ENCODE assay signal across 2 cellular contexts in the genomic region with DNA sequence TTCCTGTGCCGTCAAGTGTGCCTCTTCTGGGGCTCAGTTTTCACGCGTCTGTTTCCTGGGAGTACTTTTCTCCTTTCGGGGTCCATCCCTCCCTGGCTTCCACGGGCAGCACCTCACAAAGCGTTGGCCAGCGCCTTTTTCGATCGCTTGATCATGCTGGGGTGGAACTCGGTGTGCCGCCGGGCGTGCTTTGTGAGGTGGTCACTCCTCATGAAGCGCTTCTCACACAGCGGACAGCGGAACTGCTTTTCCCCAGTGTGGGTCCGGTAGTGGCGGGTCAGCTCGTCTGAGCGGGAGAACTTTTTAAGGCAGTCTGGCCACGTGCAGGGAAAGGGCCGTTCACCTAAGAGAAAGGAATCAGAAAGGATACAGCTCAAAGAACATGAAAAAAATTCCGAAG.
TF ChIP-seq lines count a peak whose summit lies in the region.

No MANE protein-coding gene starts in this region.

TF ChIP-seq in GM23338, 12 proteins besides CTCF, POLR2A, EP300 and RAD21:
- no peak for TF ChIP-seq JUNB (IDR thresholded peaks at IDR 0.05; ENCODE audit: unreplicated experiment)
- TF ChIP-seq CREB1 (CRISPR knock-in tag; IDR thresholded peaks at IDR 0.05; ENCODE audit: low read depth), result no peak
- no peak for TF ChIP-seq ZNF331 (CRISPR knock-in tag; IDR thresholded peaks at IDR 0.05; ENCODE audit: low read depth)
- TF ChIP-seq NANOG (IDR thresholded peaks at IDR 0.05; ENCODE audit: borderline replicate concordance), result no peak
- no peak for TF ChIP-seq POLR2AphosphoS5 (IDR thresholded peaks at IDR 0.05; ENCODE audit: low read depth)

TF ChIP-seq in H1, 55 proteins besides CTCF, POLR2A, EP300 and RAD21:
- TF ChIP-seq, protein P1, sequence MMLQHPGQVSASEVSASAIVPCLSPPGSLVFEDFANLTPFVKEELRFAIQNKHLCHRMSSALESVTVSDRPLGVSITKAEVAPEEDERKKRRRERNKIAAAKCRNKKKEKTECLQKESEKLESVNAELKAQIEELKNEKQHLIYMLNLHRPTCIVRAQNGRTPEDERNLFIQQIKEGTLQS (IDR thresholded peaks at IDR 0.05; ENCODE audit: insufficient read depth, low read depth, low read length), result no peak
- TF ChIP-seq, protein P2, sequence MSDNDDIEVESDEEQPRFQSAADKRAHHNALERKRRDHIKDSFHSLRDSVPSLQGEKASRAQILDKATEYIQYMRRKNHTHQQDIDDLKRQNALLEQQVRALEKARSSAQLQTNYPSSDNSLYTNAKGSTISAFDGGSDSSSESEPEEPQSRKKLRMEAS (IDR thresholded peaks at IDR 0.05), result 0 out of 2 replicates have a peak, but pooled peaks have one; percentile 24
- TF ChIP-seq, protein P3, sequence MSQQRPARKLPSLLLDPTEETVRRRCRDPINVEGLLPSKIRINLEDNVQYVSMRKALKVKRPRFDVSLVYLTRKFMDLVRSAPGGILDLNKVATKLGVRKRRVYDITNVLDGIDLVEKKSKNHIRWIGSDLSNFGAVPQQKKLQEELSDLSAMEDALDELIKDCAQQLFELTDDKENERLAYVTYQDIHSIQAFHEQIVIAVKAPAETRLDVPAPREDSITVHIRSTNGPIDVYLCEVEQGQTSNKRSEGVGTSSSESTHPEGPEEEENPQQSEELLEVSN (IDR thresholded peaks at IDR 0.05), result 0 out of 2 replicates have a peak, but pooled peaks have one; percentile 52
